In the genomic region with DNA sequence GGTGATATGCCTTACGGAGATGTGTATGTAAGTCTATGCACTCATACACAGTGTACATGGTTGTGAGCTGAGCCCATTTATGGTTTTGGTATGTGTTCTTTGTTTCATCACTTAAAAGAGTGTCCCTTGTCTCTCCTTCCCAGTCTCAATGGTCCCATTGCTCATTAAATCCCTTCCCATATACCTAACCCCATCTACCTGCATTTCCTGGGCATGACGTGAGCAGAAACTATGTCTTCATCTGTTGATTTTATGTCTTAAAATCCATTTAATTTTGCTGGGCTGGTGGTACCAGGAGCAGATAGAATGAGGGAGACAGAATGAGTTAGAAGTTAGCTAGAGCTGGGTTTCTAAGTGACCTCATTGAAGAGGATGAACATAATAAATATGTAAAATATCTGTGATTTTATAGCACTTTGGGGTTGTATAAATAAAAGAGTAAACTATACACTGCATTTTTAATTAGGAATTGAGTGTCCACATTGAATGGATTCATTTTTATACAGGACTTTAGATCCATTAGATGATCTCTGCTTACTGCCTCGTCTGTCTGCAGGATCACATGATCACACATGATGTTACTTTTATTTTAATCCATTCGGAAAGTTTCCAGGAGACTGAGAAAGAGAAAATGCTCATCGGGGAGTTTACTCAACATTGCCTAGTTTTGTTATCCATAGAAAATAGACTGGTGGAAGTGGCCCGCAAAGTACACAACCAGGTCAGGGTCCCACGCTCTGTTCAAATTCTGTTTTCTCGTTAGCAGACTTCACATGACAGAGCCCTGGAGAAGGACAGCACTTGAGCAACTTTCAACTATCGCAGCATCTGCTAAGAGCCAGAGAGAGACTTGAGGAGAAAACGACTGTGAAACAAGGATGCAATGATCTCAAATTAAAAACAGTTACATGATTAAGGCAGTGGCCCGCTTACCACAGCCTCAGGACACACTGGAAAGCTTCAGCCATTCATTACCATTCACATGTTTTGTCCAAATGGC, we compare ENCODE assay signal across 1 cellular context.
TF ChIP-seq lines count a peak whose summit lies in the region.

No MANE protein-coding gene starts in this region.

TF ChIP-seq in IMR-90, 13 proteins besides CTCF, POLR2A, EP300 and RAD21 (continued from another document):
- TF ChIP-seq USF2 (IDR thresholded peaks at IDR 0.05; ENCODE audit: low read depth, low read length) (no peak), MAZ (IDR thresholded peaks at IDR 0.05; ENCODE audit: borderline replicate concordance, low read depth, low read length) (no peak), MAFK (IDR thresholded peaks at IDR 0.05; ENCODE audit: low read depth, low read length) (no peak), SMC3 (IDR thresholded peaks at IDR 0.05; ENCODE audit: low read depth, low read length) (no peak), BHLHE40 (IDR thresholded peaks at IDR 0.05; ENCODE audit: low read depth, low read length) (no peak), RCOR1 (IDR thresholded peaks at IDR 0.05; ENCODE audit: insufficient replicate concordance, low read length) (no peak), CHD1 (IDR thresholded peaks at IDR 0.05; ENCODE audit: low read depth, low read length) (no peak), CEBPB (IDR thresholded peaks at IDR 0.05; ENCODE audit: low read depth, low read length) (no peak), MXI1 (IDR thresholded peaks at IDR 0.05; ENCODE audit: borderline replicate concordance, low read depth, low read length) (no peak)
